8 cellular contexts compared by ENCODE assay signal in genomic region chr22:26461188-26461810, GRCh38. TPM values are rescaled to one million over a fixed set of nuclear protein-coding genes. Genes with fewer than 3 reads are reported as not detected.
DNase-seq lines count a peak whose midpoint lies in the region; ATAC-seq and TF ChIP-seq lines count a peak whose summit lies in the region.

No MANE protein-coding gene starts in this region.

- peaks cover 2 to 94% of the 10 kb centered on the region in 2 donors for H3K36me3 ChIP-seq in psoas muscle (ENCODE audit: insufficient read depth in 1 of 2, low read depth in 1 of 2)

- no peak overlapping the region for H3K27ac ChIP-seq in psoas muscle

- intact Hi-C loops in Right ventricle myocardium superior (cut with DNase I) (loop anchor here (5.0 kb wide), 1 partner anchor 64 kb away; no protein-coding TSS in a partner anchor), psoas muscle (cut with DNase I) (loop anchor here (2.0 to 5.0 kb wide), 3 partner anchors 62 to 99 kb away; no protein-coding TSS in a partner anchor)

- no peaks in the 10 kb centered on the region for H3K27me3 ChIP-seq in psoas muscle (ENCODE audit: insufficient read depth in 3 of 3, low read length in 2 of 3)

- H3K36me3 Mint-ChIP-seq in activated T-cell treated with anti-CD3 and anti-CD28 coated beads, Interleukin-2, amount 50 U/mL, for 72 hours (ENCODE audit: insufficient read depth in 2 of 2): peaks cover 0 to 23% of the 10 kb centered on the region in 2 donors

- H3K4me3 ChIP-seq in GM12864 (ENCODE audit: low read depth, low read length): no peak overlapping the region
- no peak overlapping the region for H3K4me3 ChIP-seq in psoas muscle

- ATAC-seq in activated T-cell treated with anti-CD3 and anti-CD28 coated beads, Interleukin-2, amount 50 U/mL, for 72 hours (replicated peaks in 1 of 2): peak; percentile 32 to 36
- ATAC-seq in Right ventricle myocardium superior (ENCODE audit: poor library complexity) (peak; percentile 79), psoas muscle (peak; percentile 59 to 80 (median 74)), GM21381 (IDR thresholded peaks at IDR 0.05; ENCODE audit: unreplicated experiment) (no peak)

- no peaks in the 10 kb centered on the region for H3K9me3 ChIP-seq in psoas muscle

- H3K27me3 Mint-ChIP-seq in activated T-cell treated with anti-CD3 and anti-CD28 coated beads, Interleukin-2, amount 50 U/mL, for 72 hours (ENCODE audit: low read depth): no peaks in the 10 kb centered on the region

- H3K4me1 ChIP-seq in psoas muscle: no peaks in the 10 kb centered on the region

- DNase-seq in A172 (ENCODE audit: low spot score) (peak; percentile 50), GM12864 (ENCODE audit: low read depth) (no peak), NCI-H526 (lab: John Stamatoyannopoulos, UW) (peak; percentile 10 to 69), Right ventricle myocardium superior (peak; percentile 60), psoas muscle (peak; percentile 63 to 75), cerebellar nuclear complex (lab: John Stamatoyannopoulos, UW) (no peak)
- DNase-seq in activated T-cell treated with anti-CD3 and anti-CD28 coated beads, Interleukin-2, amount 50 U/mL, for 72 hours: peak; percentile 41 to 42

- TF ChIP-seq CTCF in GM12864 (IDR thresholded peaks at IDR 0.05; ENCODE audit: low read depth, low read length, missing control alignments) (peak; percentile 85), psoas muscle (IDR thresholded peaks at IDR 0.05) (peak; percentile 71)

- 38 to 43% (median 39%) methylated on average over 3 of the region's 3 CpGs for WGBS in psoas muscle, 3 donors

- no peak overlapping the region for H3K27ac Mint-ChIP-seq in activated T-cell treated with anti-CD3 and anti-CD28 coated beads, Interleukin-2, amount 50 U/mL, for 72 hours

- H3K9me3 Mint-ChIP-seq in activated T-cell treated with anti-CD3 and anti-CD28 coated beads, Interleukin-2, amount 50 U/mL, for 72 hours: no peaks in the 10 kb centered on the region

- no peak overlapping the region for H3K4me3 Mint-ChIP-seq in activated T-cell treated with anti-CD3 and anti-CD28 coated beads, Interleukin-2, amount 50 U/mL, for 72 hours

- H3K4me1 Mint-ChIP-seq in activated T-cell treated with anti-CD3 and anti-CD28 coated beads, Interleukin-2, amount 50 U/mL, for 72 hours (ENCODE audit: low read depth): no peaks in the 10 kb centered on the region

RNA-seq across cellular contexts. Expression of gene HPS4, which starts 22.3 kb away (rescaled TPM):
- total RNA-seq in A172 (2014; rRNA removed; shearing (Covaris generic)): 18.4 and 20.4 TPM in 2 replicates
- total RNA-seq in activated T-cell treated with anti-CD3 and anti-CD28 coated beads, Interleukin-2, amount 50 U/mL, for 72 hours: 10 to 100 TPM; 50.5 to 62.2 TPM
- total RNA-seq in Right ventricle myocardium superior (8.3 TPM), psoas muscle (10 to 100 TPM in 3 of 4 donors, 1 to 10 TPM in 1; 7.4 to 12.5 (median 10.4) TPM)
- 10 to 100 TPM in 1 of 3 donors, 1 to 10 TPM in 2; 5.8 to 13.9 (median 6.4) TPM for polyA plus RNA-seq in psoas muscle

RNA-seq across cellular contexts. Expression of gene SRRD, which starts 22.4 kb away (rescaled TPM):
- total RNA-seq in A172 (2014; rRNA removed; shearing (Covaris generic)): 19.2 and 24.1 TPM in 2 replicates
- total RNA-seq in activated T-cell treated with anti-CD3 and anti-CD28 coated beads, Interleukin-2, amount 50 U/mL, for 72 hours: 10 to 100 TPM; 13.5 to 20.0 TPM
- 23.2 TPM for total RNA-seq in Right ventricle myocardium superior
- 10 to 100 TPM; 25.4 to 36.6 (median 28.9) TPM for total RNA-seq in psoas muscle
- polyA plus RNA-seq in psoas muscle: 10 to 100 TPM; 36.1 to 51.2 (median 38.3) TPM

RNA-seq across cellular contexts. Expression of gene ASPHD2, which starts 32.2 kb away (rescaled TPM):
- 4.0 and 4.5 TPM in 2 replicates for total RNA-seq in A172 (2014; rRNA removed; shearing (Covaris generic))
- total RNA-seq in activated T-cell treated with anti-CD3 and anti-CD28 coated beads, Interleukin-2, amount 50 U/mL, for 72 hours: 10 to 100 TPM; 14.6 to 18.1 TPM
- total RNA-seq in Right ventricle myocardium superior: not detected
- under 1 TPM in 3 of 4 donors, not detected in 1; 0.08 to 0.24 (median 0.20) TPM for total RNA-seq in psoas muscle
- polyA plus RNA-seq in psoas muscle: under 1 TPM; 0.04 to 0.38 (median 0.07) TPM

RNA-seq across cellular contexts. Expression of gene TFIP11, which starts 51.0 kb away (rescaled TPM):
- 21.1 and 23.1 TPM in 2 replicates for total RNA-seq in A172 (2014; rRNA removed; shearing (Covaris generic))
- 10 to 100 TPM; 47.0 to 62.5 TPM for total RNA-seq in activated T-cell treated with anti-CD3 and anti-CD28 coated beads, Interleukin-2, amount 50 U/mL, for 72 hours
- total RNA-seq in Right ventricle myocardium superior (23.9 TPM), psoas muscle (10 to 100 TPM; 29.1 to 48.6 (median 33.5) TPM)
- polyA plus RNA-seq in psoas muscle: 10 to 100 TPM; 28.8 to 56.1 (median 37.8) TPM

Comparison
In these comparisons a context has a peak if more than half of its experiments do, and no peak if none do; other contexts are left out.
1. DNase-seq: peak in A172 (single experiment), NCI-H526 (2 of 2), activated T-cell treated with anti-CD3 and anti-CD28 coated beads, Interleukin-2, amount 50 U/mL, for 72 hours (2 of 2), Right ventricle myocardium superior (single experiment) and psoas muscle (2 of 2); none in GM12864 (single experiment) and cerebellar nuclear complex (0 of 2).